ENCODE assay signal across 1 cellular context in genomic region chr1:167427843-167428242, GRCh38.
TF ChIP-seq lines count a peak whose summit lies in the region.

No MANE protein-coding gene starts in this region.

TF ChIP-seq in K562, 482 proteins besides CTCF, POLR2A, EP300 and RAD21:
- TF ChIP-seq USF2 (CRISPR knock-in tag; IDR thresholded peaks at IDR 0.05), result peak; percentile 32
- TF ChIP-seq CAMTA2 (CRISPR knock-in tag; conservative IDR thresholded peaks at IDR 0.05), result no peak
- TF ChIP-seq NR0B1 (IDR thresholded peaks at IDR 0.05; ENCODE audit: partially characterized antibody), result no peak
- no peak for TF ChIP-seq ZNF263 (CRISPR knock-in tag; IDR thresholded peaks at IDR 0.05; ENCODE audit: borderline replicate concordance)
- TF ChIP-seq CEBPB (tag; IDR thresholded peaks at IDR 0.05), result no peak
- TF ChIP-seq ZNF668 (CRISPR knock-in tag; IDR thresholded peaks at IDR 0.05), result no peak
- TF ChIP-seq BHLHE40 (IDR thresholded peaks at IDR 0.05; ENCODE audit: low read length), result peak; percentile 56; the same call in 1 of the 2 replicates
- TF ChIP-seq ZNF146 (CRISPR knock-in tag; IDR thresholded peaks at IDR 0.05; ENCODE audit: unreplicated experiment), result no peak
- no peak for TF ChIP-seq ZBTB2 (IDR thresholded peaks at IDR 0.05)
